In genomic region chr2:179954026-179954425, GRCh38 we compare ENCODE assay signal across 29 cellular contexts. TPM values are rescaled to one million over a fixed set of nuclear protein-coding genes. Genes with fewer than 3 reads are reported as not detected.
DNase-seq lines count a peak whose midpoint lies in the region; ATAC-seq, FAIRE-seq and TF ChIP-seq lines count a peak whose summit lies in the region.
"Had no signal": no experiment of that assay in that cellular context is flagged by ENCODE, and none has a peak within 500 bp of the region (broad histone marks: within the 10 kb centered on the region; RNA-seq: fewer than 3 reads in every experiment).

No MANE protein-coding gene starts in this region.

- H3K9me3 Mint-ChIP-seq in glutamatergic neuron (ENCODE audit: unreplicated experiment), result no peaks in the 10 kb centered on the region
- no peaks in the 10 kb centered on the region for H3K9me3 Mint-ChIP-seq in stimulated activated naive CD8-positive, alpha-beta T cell treated with anti-CD3 and anti-CD28 coated beads, Interleukin-15, amount 100 ng/mL, for 72 hours
- H3K9me3 Mint-ChIP-seq: activated CD4-positive, alpha-beta T cell treated with anti-CD3 and anti-CD28 coated beads, Interleukin-2, amount 10 ng/mL, durations not matched to agents 7 days and 5 days; activated T-helper 1 cell treated with anti-CD3 and anti-CD28 coated beads, Interleukin-12 subunit alpha, Interleukin-12 subunit beta, Interleukin-2, Interleukin-4 antibody, amounts not matched to agents 30 ng/mL and 10 ng/mL and 1 ng/mL, durations not matched to agents 14 hours and 24 hours and 36 hours; IgD-negative memory B cell; nephron progenitor cell had no signal

- peak; percentile 73 for FAIRE-seq in D721Med (lab: Jason Lieb, UNC)
- FAIRE-seq: endometrium had no signal

- no peaks in the 10 kb centered on the region for H3K27me3 Mint-ChIP-seq in glutamatergic neuron (ENCODE audit: unreplicated experiment)
- no peaks in the 10 kb centered on the region for H3K27me3 Mint-ChIP-seq in stimulated activated naive CD8-positive, alpha-beta T cell treated with anti-CD3 and anti-CD28 coated beads, Interleukin-15, amount 100 ng/mL, for 72 hours
- H3K27me3 Mint-ChIP-seq: activated CD4-positive, alpha-beta T cell treated with anti-CD3 and anti-CD28 coated beads, Interleukin-2, amount 10 ng/mL, durations not matched to agents 7 days and 5 days; activated CD8-positive, alpha-beta memory T cell treated with anti-CD3 and anti-CD28 coated beads, Interleukin-2, amount 10 ng/mL, durations not matched to agents 7 days and 5 days; IgD-negative memory B cell had no signal

- H3K4me3 ChIP-seq in dorsolateral prefrontal cortex, result no peak overlapping the region
- H3K4me3 ChIP-seq: cardiac muscle cell, thoracic aorta, vagina had no signal

- no peaks in the 10 kb centered on the region for H3K36me3 Mint-ChIP-seq in glutamatergic neuron (ENCODE audit: unreplicated experiment)

- no peak for DNase-seq in D721Med (ENCODE audit: insufficient read length, low spot score)
- DNase-seq in HuH-7.5 (ENCODE audit: low spot score), result peak; percentile 6
- DNase-seq in NCI-H774 (lab: John Stamatoyannopoulos, UW), result peak; percentile 38
- DNase-seq in left lobe of liver (ENCODE audit: low spot score), result no peak
- no peak for DNase-seq in glutamatergic neuron
- no peak for DNase-seq in stimulated activated naive CD8-positive, alpha-beta T cell treated with anti-CD3 and anti-CD28 coated beads, Interleukin-15, amount 100 ng/mL, for 72 hours
- DNase-seq in dorsolateral prefrontal cortex, result no peak
- DNase-seq: activated CD4-positive, alpha-beta T cell treated with anti-CD3 and anti-CD28 coated beads, Interleukin-2, amount 10 ng/mL, durations not matched to agents 7 days and 5 days; activated CD8-positive, alpha-beta memory T cell treated with anti-CD3 and anti-CD28 coated beads, Interleukin-2, amount 10 ng/mL, durations not matched to agents 7 days and 5 days; activated naive CD4-positive, alpha-beta T cell treated with anti-CD3 and anti-CD28 coated beads, Interleukin-2, amount 50 U/mL, for 16 hours; anterior cingulate cortex; C1 segment of cervical spinal cord; MM.1S; NCI-H1694 treated with DMSO at 0.1 percent for 48 hours; NCI-H524; nephron progenitor cell; stimulated activated CD4-positive, alpha-beta T cell treated with anti-CD3 and anti-CD28 coated beads, Interleukin-4, amount 100 ng/mL, for 4 hours; stimulated activated naive CD4-positive, alpha-beta T cell treated with Interleukin-2 at 50 U/mL for 16 hours had no signal

- H3K4me1 Mint-ChIP-seq in glutamatergic neuron (ENCODE audit: low read depth, unreplicated experiment), result no peaks in the 10 kb centered on the region
- H3K4me1 Mint-ChIP-seq in stimulated activated naive CD8-positive, alpha-beta T cell treated with anti-CD3 and anti-CD28 coated beads, Interleukin-15, amount 100 ng/mL, for 72 hours, result no peaks in the 10 kb centered on the region
- H3K4me1 Mint-ChIP-seq: activated CD4-positive, alpha-beta T cell treated with anti-CD3 and anti-CD28 coated beads, Interleukin-2, amount 10 ng/mL, durations not matched to agents 7 days and 5 days; activated CD8-positive, alpha-beta memory T cell treated with anti-CD3 and anti-CD28 coated beads, Interleukin-2, amount 10 ng/mL, durations not matched to agents 7 days and 5 days; nephron progenitor cell had no signal

- H3K27ac ChIP-seq in dorsolateral prefrontal cortex, result no peak overlapping the region
- H3K27ac ChIP-seq: cardiac muscle cell, parathyroid adenoma, thoracic aorta, vagina had no signal

- no peak overlapping the region for H3K4me3 Mint-ChIP-seq in glutamatergic neuron (ENCODE audit: unreplicated experiment)
- no peak overlapping the region for H3K4me3 Mint-ChIP-seq in stimulated activated naive CD8-positive, alpha-beta T cell treated with anti-CD3 and anti-CD28 coated beads, Interleukin-15, amount 100 ng/mL, for 72 hours
- H3K4me3 Mint-ChIP-seq: activated CD4-positive, alpha-beta T cell treated with anti-CD3 and anti-CD28 coated beads, Interleukin-2, amount 10 ng/mL, durations not matched to agents 7 days and 5 days; activated CD8-positive, alpha-beta memory T cell treated with anti-CD3 and anti-CD28 coated beads, Interleukin-2, amount 10 ng/mL, durations not matched to agents 7 days and 5 days; activated T-helper 1 cell treated with anti-CD3 and anti-CD28 coated beads, Interleukin-12 subunit alpha, Interleukin-12 subunit beta, Interleukin-2, Interleukin-4 antibody, amounts not matched to agents 30 ng/mL and 10 ng/mL and 1 ng/mL, durations not matched to agents 14 hours and 24 hours and 36 hours; IgD-negative memory B cell; nephron progenitor cell had no signal

- TF ChIP-seq CTCF in D721Med (IDR thresholded peaks at IDR 0.05; ENCODE audit: insufficient read depth, missing control alignments) (no peak), glutamatergic neuron (IDR thresholded peaks at IDR 0.05; ENCODE audit: partially characterized antibody, unreplicated experiment) (no peak), dorsolateral prefrontal cortex (IDR thresholded peaks at IDR 0.05 in 54 of 56, conservative IDR thresholded peaks at IDR 0.05 in 2 of 56; ENCODE audit: low read depth in 1 of 56, partially characterized antibody in 56 of 56) (no peak)

- no peaks in the 10 kb centered on the region for H3K27me3 ChIP-seq in dorsolateral prefrontal cortex
- H3K27me3 ChIP-seq: cardiac muscle cell, vagina had no signal

- no peak overlapping the region for H3K27ac Mint-ChIP-seq in glutamatergic neuron (ENCODE audit: unreplicated experiment)
- H3K27ac Mint-ChIP-seq in stimulated activated naive CD8-positive, alpha-beta T cell treated with anti-CD3 and anti-CD28 coated beads, Interleukin-15, amount 100 ng/mL, for 72 hours, result no peak overlapping the region
- H3K27ac Mint-ChIP-seq: activated CD4-positive, alpha-beta T cell treated with anti-CD3 and anti-CD28 coated beads, Interleukin-2, amount 10 ng/mL, durations not matched to agents 7 days and 5 days; activated CD8-positive, alpha-beta memory T cell treated with anti-CD3 and anti-CD28 coated beads, Interleukin-2, amount 10 ng/mL, durations not matched to agents 7 days and 5 days; activated T-helper 1 cell treated with anti-CD3 and anti-CD28 coated beads, Interleukin-12 subunit alpha, Interleukin-12 subunit beta, Interleukin-2, Interleukin-4 antibody, amounts not matched to agents 30 ng/mL and 10 ng/mL and 1 ng/mL, durations not matched to agents 14 hours and 24 hours and 36 hours; IgD-negative memory B cell had no signal

- ATAC-seq in left lobe of liver, result peak; percentile 37
- ATAC-seq in esophagus mucosa, result no peak
- no peak for ATAC-seq in stimulated activated naive CD8-positive, alpha-beta T cell treated with anti-CD3 and anti-CD28 coated beads, Interleukin-15, amount 100 ng/mL, for 72 hours
- ATAC-seq: activated CD8-positive, alpha-beta memory T cell treated with anti-CD3 and anti-CD28 coated beads, Interleukin-2, amount 10 ng/mL, durations not matched to agents 7 days and 5 days; HCT116; Right ventricle myocardium inferior; sciatic nerve had no signal

- intact Hi-C loops in dorsolateral prefrontal cortex (cut with DNase I), result no loop called here

RNA-seq across cellular contexts. Expression of gene CWC22, which starts 53.1 kb away (rescaled TPM):
- total RNA-seq in left lobe of liver (4.6 TPM), esophagus mucosa (11.1 TPM), glutamatergic neuron (ENCODE audit: unreplicated experiment) (12.0 TPM), dorsolateral prefrontal cortex (10 to 100 TPM; 15.4 to 27.4 (median 20.2) TPM)

Comparison
In these comparisons a context has a peak if more than half of its experiments do, and no peak if none do; other contexts are left out.
1. DNase-seq: peak in HuH-7.5 (single experiment) and NCI-H774 (single experiment); none in D721Med (single experiment), left lobe of liver (single experiment), glutamatergic neuron (single experiment), stimulated activated naive CD8-positive, alpha-beta T cell treated with anti-CD3 and anti-CD28 coated beads, Interleukin-15, amount 100 ng/mL, for 72 hours (0 of 2) and dorsolateral prefrontal cortex (0 of 10).